9 cellular contexts compared by ENCODE assay signal in genomic region chr17:15398736-15399331, GRCh38. TPM values are rescaled to one million over a fixed set of nuclear protein-coding genes. Genes with fewer than 3 reads are reported as not detected.
DNase-seq lines count a peak whose midpoint lies in the region; ATAC-seq, FAIRE-seq and TF ChIP-seq lines count a peak whose summit lies in the region.
"Had no signal": no experiment of that assay in that cellular context is flagged by ENCODE, and none has a peak within 500 bp of the region (broad histone marks: within the 10 kb centered on the region; RNA-seq: fewer than 3 reads in every experiment).

No MANE protein-coding gene starts in this region.

- H2BK120ac ChIP-seq in mesenchymal stem cell (ENCODE audit: low read depth, low read length) = no peak overlapping the region

- CTCF ChIA-PET in A549 (lab: Yijun Ruan, JAX) = interaction anchor here (0.8 to 1.5 kb wide), 4 partner anchors 20 to 142 kb away, joined by 3 to 6 read pairs (median 5); no protein-coding TSS in a partner anchor

- no peak for TF ChIP-seq RAD21 in A549 (conservative IDR thresholded peaks at IDR 0.05 in 1 of 2, IDR thresholded peaks at IDR 0.05 in 1 of 2)

- peaks cover 10% of the 10 kb centered on the region; the same call in 1 of the 3 replicates for H3K4me1 ChIP-seq in A549
- no peaks in the 10 kb centered on the region for H3K4me1 ChIP-seq in esophagus (ENCODE audit: control insufficient read depth in 2 of 2, insufficient read depth in 2 of 2, low read length in 1 of 2)
- peaks cover 8% of the 10 kb centered on the region for H3K4me1 ChIP-seq in mesenchymal stem cell (ENCODE audit: control insufficient read depth, insufficient read depth, low read depth, low read length)

- H3K27me3 ChIP-seq in esophagus (ENCODE audit: control insufficient read depth in 1 of 2, insufficient read depth in 2 of 2, low read length in 2 of 2) = no peaks in the 10 kb centered on the region
- no peaks in the 10 kb centered on the region for H3K27me3 ChIP-seq in mesenchymal stem cell (ENCODE audit: control insufficient read depth in 1 of 2, insufficient read depth in 1 of 2, low read length in 2 of 2)

- WGBS in A549 (ENCODE audit: missing lambda C conversion rate) = 37% methylated on average over 5 of the region's 5 CpGs
- 45 to 47% methylated on average over 5 of the region's 5 CpGs for WGBS in esophagus, 2 donors
- 7% methylated on average over 5 of the region's 5 CpGs for WGBS in mesenchymal stem cell

- H3K4me2 ChIP-seq in A549 (no peak overlapping the region; the same call in 2 of the 3 replicates), mesenchymal stem cell (ENCODE audit: low read length, poor library complexity, severe bottlenecking) (no peak overlapping the region)

- peak overlapping the region; percentile 6 for H4K91ac ChIP-seq in mesenchymal stem cell (ENCODE audit: low read length)

- POLR2A ChIA-PET in A549 (lab: Yijun Ruan, JAX) = no interaction called here

- H2AK5ac ChIP-seq in mesenchymal stem cell (ENCODE audit: low read length, severe bottlenecking) = no peak overlapping the region

- H3K36me3 ChIP-seq in esophagus (ENCODE audit: control insufficient read depth in 2 of 2, insufficient read depth in 2 of 2, low read length in 1 of 2) = no peaks in the 10 kb centered on the region
- H3K36me3 ChIP-seq in mesenchymal stem cell (ENCODE audit: control insufficient read depth in 1 of 2, insufficient read depth in 2 of 2, low read depth in 1 of 2, low read length in 2 of 2) = no peaks in the 10 kb centered on the region

- H3K18ac ChIP-seq in mesenchymal stem cell (ENCODE audit: low read depth in 1 of 2, low read length in 2 of 2) = peak overlapping the region; percentile 10 to 71

- ATAC-seq in A549 (peak; percentile 68 to 69; a peak in 5 of 6 replicates), GM21360 (IDR thresholded peaks at IDR 0.05; ENCODE audit: unreplicated experiment) (no peak), GM21723 (IDR thresholded peaks at IDR 0.05; ENCODE audit: unreplicated experiment) (no peak)

- H2AFZ ChIP-seq in mesenchymal stem cell (ENCODE audit: low read depth, low read length) = peak overlapping the region; percentile 36

- H2BK15ac ChIP-seq in mesenchymal stem cell (ENCODE audit: low read depth, poor library complexity, severe bottlenecking) = no peak overlapping the region

- no peak overlapping the region for H3K23ac ChIP-seq in mesenchymal stem cell (ENCODE audit: low read length in 2 of 2)

- TF ChIP-seq CTCF in A549 (IDR thresholded peaks at IDR 0.05) (no peak), NB4 (IDR thresholded peaks at IDR 0.05; ENCODE audit: low read depth, low read length) (no peak)

- FAIRE-seq in A549 (lab: Jason Lieb, UNC) = no peak

- H3K9me3 ChIP-seq in A549 = no peaks in the 10 kb centered on the region
- no peaks in the 10 kb centered on the region for H3K9me3 ChIP-seq in esophagus (ENCODE audit: control insufficient read depth in 2 of 2, insufficient read depth in 1 of 2, low read depth in 1 of 2, low read length in 1 of 2)
- H3K9me3 ChIP-seq in mesenchymal stem cell (ENCODE audit: control insufficient read depth, low read length) = no peaks in the 10 kb centered on the region

- peak overlapping the region; percentile 46 to 59 for H2BK12ac ChIP-seq in mesenchymal stem cell (ENCODE audit: low read length in 2 of 2)

- H3K4me3 ChIP-seq in A549 (no peak overlapping the region), NB4 (ENCODE audit: low read depth, low read length) (no peak overlapping the region), esophagus (ENCODE audit: low read depth in 1 of 2, low read length in 2 of 2) (no peak overlapping the region), mesenchymal stem cell (ENCODE audit: insufficient read depth in 1 of 2, low read depth in 1 of 2, low read length in 2 of 2) (peak overlapping the region in 1 of 2 experiments; percentile 9)

- H3K4ac ChIP-seq in mesenchymal stem cell (ENCODE audit: low read depth in 1 of 2, low read length in 2 of 2) = peak overlapping the region; percentile 53 to 69

- TF ChIP-seq EP300 in A549 (IDR thresholded peaks at IDR 0.05) = no peak

- H4K8ac ChIP-seq in mesenchymal stem cell (ENCODE audit: low read length) = peak overlapping the region; percentile 4

- TF ChIP-seq POLR2A in A549 (IDR thresholded peaks at IDR 0.05; ENCODE audit: low read length) = no peak
- no peak for TF ChIP-seq POLR2A in NB4 (IDR thresholded peaks at IDR 0.05; ENCODE audit: extremely low read depth, insufficient read length)

- H3K9ac ChIP-seq in mesenchymal stem cell (ENCODE audit: low read length) = peak overlapping the region; percentile 13

- H3K14ac ChIP-seq in mesenchymal stem cell (ENCODE audit: low read length in 2 of 2) = no peak overlapping the region

- H3K79me1 ChIP-seq in mesenchymal stem cell (replicated peaks; ENCODE audit: low read length, poor library complexity, severe bottlenecking) = no peaks in the 10 kb centered on the region

- H3K27ac ChIP-seq in A549 = no peak overlapping the region
- peak overlapping the region; percentile 19 to 45 for H3K27ac ChIP-seq in esophagus (ENCODE audit: low read depth in 2 of 2, low read length in 1 of 2)
- no peak overlapping the region for H3K27ac ChIP-seq in mesenchymal stem cell (ENCODE audit: low read length, poor library complexity, severe bottlenecking)

- H2BK5ac ChIP-seq in mesenchymal stem cell (ENCODE audit: low read depth, low read length, poor library complexity, severe bottlenecking) = no peak overlapping the region

- DNase-seq in A549 (ENCODE audit: low read depth in 1 of 2, low spot score in 1 of 2) (peak in 1 of 2 experiments; percentile 21), NB4 (ENCODE audit: low read depth) (peak; percentile 24), mesenchymal stem cell (peak; percentile 83), NK-92 (lab: John Stamatoyannopoulos, UW; ENCODE audit: unreplicated experiment) (no peak)
- no peak for DNase-seq in NK-92 treated with Interleukin-12 subunit alpha and Interleukin-12 subunit beta, amount 100 ng/mL, for 24 hours (lab: John Stamatoyannopoulos, UW)
- DNase-seq: activated B cell treated with CpG ODN at 0.5 μM for 24 hours had no signal

TF ChIP-seq in A549, 52 proteins besides CTCF, POLR2A, EP300 and RAD21:
- TF ChIP-seq TFCP2L1 (CRISPR knock-in tag; IDR thresholded peaks at IDR 0.05) (no peak), BHLHE40 (IDR thresholded peaks at IDR 0.05; ENCODE audit: low read depth, low read length) (no peak), BCL3 (IDR thresholded peaks at IDR 0.05) (no peak), ELK1 (IDR thresholded peaks at IDR 0.05; ENCODE audit: low read depth, low read length) (no peak), MAFK (IDR thresholded peaks at IDR 0.05; ENCODE audit: partially characterized antibody) (no peak), RNF2 (IDR thresholded peaks at IDR 0.05; ENCODE audit: borderline replicate concordance, low read depth) (no peak), ZSCAN20 (CRISPR knock-in tag; IDR thresholded peaks at IDR 0.05) (no peak), FOSB (CRISPR knock-in tag; IDR thresholded peaks at IDR 0.05) (no peak), NR3C1 (IDR thresholded peaks at IDR 0.05) (no peak), KDM1A (IDR thresholded peaks at IDR 0.05; ENCODE audit: low read depth) (no peak), HES2 (IDR thresholded peaks at IDR 0.05) (no peak), RFX5 (IDR thresholded peaks at IDR 0.05) (no peak), FOXS1 (CRISPR knock-in tag; IDR thresholded peaks at IDR 0.05) (no peak)

RNA-seq across cellular contexts. Expression of gene TEKT3, which starts 57.4 kb away (rescaled TPM):
- 0.21 and 0.49 TPM in 2 replicates for polyA plus RNA-seq in A549 (2011; rRNA removed)
- polyA plus RNA-seq in A549 (2012; cell fraction: cytosol; rRNA removed) = 0.12 TPM in 1 of 2 replicates, not detected in the other
- polyA plus RNA-seq in A549 (2012; cell fraction: nucleus; rRNA removed) = 0.29 and 1.2 TPM in 2 replicates
- polyA plus RNA-seq in A549 (2017; fragmentation: RNase III; extraction: RNeasy Plus Mini Kit Qiagen cat#74134 plus additional on column Dnase treatment) = 0.17 TPM in 1 of 3 replicates, not detected in the others
- 0.39 TPM in 1 of 2 replicates, not detected in the other for polyA minus RNA-seq in A549 (2011; rRNA and poly(A)+ RNA removed)
- polyA plus RNA-seq in esophagus = under 1 TPM; 0.10 to 0.21 TPM
- polyA plus RNA-seq in mesenchymal stem cell (2013, experiment 1 of 2) = 0.73 TPM
- polyA plus RNA-seq in mesenchymal stem cell (2013, experiment 2 of 2) = 1.1 TPM

Comparison
In these comparisons a context has a peak if more than half of its experiments do, and no peak if none do; other contexts are left out.
1. ATAC-seq: peak in A549 (2 of 2); none in GM21360 (single experiment) and GM21723 (single experiment).
2. DNase-seq: peak in NB4 (single experiment) and mesenchymal stem cell (single experiment); none in NK-92 treated with Interleukin-12 subunit alpha and Interleukin-12 subunit beta, amount 100 ng/mL, for 24 hours (single experiment) and NK-92 (single experiment).
3. H3K27ac ChIP-seq: peak in esophagus (2 of 2); none in A549 (0 of 2) and mesenchymal stem cell (single experiment).